In genomic region chr1:31482478-31483011, GRCh38 we compare ENCODE assay signal across 11 cellular contexts.
DNase-seq lines count a peak whose midpoint lies in the region; ATAC-seq, FAIRE-seq and TF ChIP-seq lines count a peak whose summit lies in the region.
"Had no signal": no experiment of that assay in that cellular context is flagged by ENCODE, and none has a peak within 500 bp of the region (broad histone marks: within the 10 kb centered on the region; RNA-seq: fewer than 3 reads in every experiment).

No MANE protein-coding gene starts in this region.

- H3K36me3 ChIP-seq in WERI-Rb-1: no peaks in the 10 kb centered on the region
- H3K36me3 ChIP-seq in mucosa of descending colon (ENCODE audit: low read depth): no peaks in the 10 kb centered on the region
- no peaks in the 10 kb centered on the region for H3K36me3 ChIP-seq in prostate gland

- H3K9me3 Mint-ChIP-seq in Calu3 (ENCODE audit: low read depth, unreplicated experiment): peaks cover 3% of the 10 kb centered on the region

- peak; percentile 22 for ATAC-seq in HG02642 (IDR thresholded peaks at IDR 0.05; ENCODE audit: poor library complexity, unreplicated experiment)
- peak; percentile 79 for ATAC-seq in mucosa of descending colon

- BruUV-seq in Calu3 (replicated peaks; lab: Mats Ljungman, UMichigan): no TSS peak

- TF ChIP-seq POLR2A in prostate gland (IDR thresholded peaks at IDR 0.05): no peak

- peak overlapping the region; percentile 88 for H3K27ac Mint-ChIP-seq in Calu3 (ENCODE audit: unreplicated experiment)
- H3K27ac Mint-ChIP-seq: memory B cell had no signal

- H3K36me3 Mint-ChIP-seq in Calu3 (ENCODE audit: insufficient read depth, unreplicated experiment): peaks cover 12% of the 10 kb centered on the region

- no peak for FAIRE-seq in GM19239 (lab: Jason Lieb, UNC)

- H3K4me3 ChIP-seq in WERI-Rb-1 (ENCODE audit: low read depth, low read length) (no peak overlapping the region), mucosa of descending colon (no peak overlapping the region), foreskin fibroblast (ENCODE audit: low read depth in 1 of 2, low read length in 2 of 2) (no peak overlapping the region), prostate gland (no peak overlapping the region)

- peaks cover 35% of the 10 kb centered on the region for H3K4me1 Mint-ChIP-seq in Calu3 (ENCODE audit: low read depth, unreplicated experiment)
- H3K4me1 Mint-ChIP-seq: memory B cell had no signal

- DNase-seq in Calu3 (no peak), WERI-Rb-1 (no peak), mucosa of descending colon (no peak), foreskin fibroblast (no peak), GM19239 (ENCODE audit: insufficient read length, low spot score) (no peak), prostate gland (ENCODE audit: low spot score) (no peak)
- no peak for DNase-seq in stimulated activated CD4-positive, alpha-beta T cell treated with anti-CD3 and anti-CD28 coated beads, Interleukin-1b, Interleukin-23, amount 100 ng/mL, for 48 hours
- DNase-seq: activated CD8-positive, alpha-beta memory T cell treated with anti-CD3 and anti-CD28 coated beads, Interleukin-2, amount 50 U/mL, for 48 hours; stimulated activated naive CD4-positive, alpha-beta T cell treated with Interleukin-2 at 50 U/mL for 16 hours had no signal

- intact Hi-C loops in Calu3 (cut with micrococcal nuclease; ENCODE audit: unreplicated experiment): loop anchor here (1.0 kb wide), 1 partner anchor 29 kb away; no protein-coding TSS in a partner anchor
- intact Hi-C loops in mucosa of descending colon (cut with DNase I, micrococcal nuclease): no loop called here
- intact Hi-C loops in prostate gland (cut with DNase I): no loop called here

- peaks cover 7% of the 10 kb centered on the region for H3K9me3 ChIP-seq in WERI-Rb-1 (ENCODE audit: severe bottlenecking)
- H3K9me3 ChIP-seq in mucosa of descending colon: no peaks in the 10 kb centered on the region
- no peaks in the 10 kb centered on the region for H3K9me3 ChIP-seq in prostate gland

- H3K4me1 ChIP-seq in mucosa of descending colon (ENCODE audit: low read depth): peaks cover 8% of the 10 kb centered on the region
- no peaks in the 10 kb centered on the region for H3K4me1 ChIP-seq in prostate gland (replicated peaks)

- H3K4me3 Mint-ChIP-seq in Calu3 (ENCODE audit: low read depth, unreplicated experiment): peak overlapping the region; percentile 55
- H3K4me3 Mint-ChIP-seq: memory B cell had no signal

- 60% methylated on average over 6 of the region's 6 CpGs for WGBS in prostate gland

- no peaks in the 10 kb centered on the region for H3K27me3 ChIP-seq in WERI-Rb-1 (ENCODE audit: insufficient read depth, low read depth, severe bottlenecking)
- no peaks in the 10 kb centered on the region for H3K27me3 ChIP-seq in prostate gland (replicated peaks; ENCODE audit: insufficient read depth)

- H3K27ac ChIP-seq in WERI-Rb-1 (peak overlapping the region; percentile 91), prostate gland (peak overlapping the region in 1 of 2 donors; percentile 29)

- CTCF ChIA-PET in Calu3 (lab: Charles Lee): interaction anchor here (0.6 to 0.8 kb wide), 2 partner anchors 19 to 299 kb away, joined by 3 to 4 read pairs; no protein-coding TSS in a partner anchor

- H3K27me3 Mint-ChIP-seq in Calu3 (ENCODE audit: unreplicated experiment): no peaks in the 10 kb centered on the region

- no peak for TF ChIP-seq CTCF in Calu3 (IDR thresholded peaks at IDR 0.05; ENCODE audit: unreplicated experiment)
- no peak for TF ChIP-seq CTCF in WERI-Rb-1 (IDR thresholded peaks at IDR 0.05; ENCODE audit: low read depth, low read length)
- no peak for TF ChIP-seq CTCF in mucosa of descending colon (IDR thresholded peaks at IDR 0.05)
- no peak for TF ChIP-seq CTCF in foreskin fibroblast (IDR thresholded peaks at IDR 0.05; ENCODE audit: low read depth, low read length)
- no peak for TF ChIP-seq CTCF in prostate gland (IDR thresholded peaks at IDR 0.05)
